In the genomic region with DNA sequence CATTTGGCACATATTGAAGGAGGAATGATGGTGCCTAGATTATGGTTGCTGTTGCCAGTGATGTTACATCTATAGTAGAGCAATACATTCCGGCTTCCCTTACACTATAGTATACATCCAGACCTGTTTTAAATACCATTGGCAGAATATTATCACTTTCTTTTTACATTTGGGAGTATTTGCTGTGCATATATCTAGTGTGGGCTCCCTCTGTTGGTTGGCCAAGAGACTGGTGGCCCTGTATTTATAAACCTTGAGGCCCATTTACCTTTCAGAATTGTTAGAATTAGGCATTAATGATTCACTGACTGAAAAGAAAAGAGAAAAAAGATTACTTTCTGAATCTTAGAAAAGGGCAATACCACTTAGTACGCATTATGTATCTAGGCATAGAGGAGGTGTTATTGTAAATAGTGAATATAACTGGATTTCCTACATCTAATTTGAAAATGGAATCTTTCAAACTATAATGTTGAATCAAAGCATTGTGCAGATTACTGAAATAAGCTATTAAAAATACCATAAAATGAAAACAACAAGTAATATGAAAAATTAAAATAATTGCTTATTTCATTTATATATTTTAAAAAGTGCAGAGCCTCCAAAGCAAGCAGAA, we compare ENCODE assay signal across 8 cellular contexts.
DNase-seq lines count a peak whose midpoint lies in the region; ATAC-seq and TF ChIP-seq lines count a peak whose summit lies in the region.

No MANE protein-coding gene starts in this region.

- H3K9me3 ChIP-seq in BE2C (no peaks in the 10 kb centered on the region; the same call in 1 of the 2 replicates), spleen (no peaks in the 10 kb centered on the region)

- TF ChIP-seq CTCF in BE2C (IDR thresholded peaks at IDR 0.05; ENCODE audit: low read depth, low read length) (peak; percentile 77), epithelial cell of esophagus (IDR thresholded peaks at IDR 0.05; ENCODE audit: insufficient read depth, low read depth, low read length, missing control alignments) (peak; percentile 85), spleen (IDR thresholded peaks at IDR 0.05 in 8 of 11, conservative IDR thresholded peaks at IDR 0.05 in 3 of 11) (peak in 7 of 11 experiments; percentile 33 to 50 (median 39)), mesothelial cell of epicardium (IDR thresholded peaks at IDR 0.05; ENCODE audit: unreplicated experiment) (no peak)

- H3K36me3 ChIP-seq in BE2C (no peaks in the 10 kb centered on the region), spleen (no peaks in the 10 kb centered on the region)

- H3K36me3 Mint-ChIP-seq in mesothelial cell of epicardium: no peaks in the 10 kb centered on the region

- peak; percentile 64 for ATAC-seq in GM19397 (IDR thresholded peaks at IDR 0.05; ENCODE audit: unreplicated experiment)

- intact Hi-C loops in spleen (cut with DNase I; ENCODE audit: low total_unique reads): no loop called here

- H3K4me1 ChIP-seq in BE2C (0 out of 2 replicates have a peak, but pooled peaks cover 2% of the 10 kb centered on the region), spleen (no peaks in the 10 kb centered on the region)

- WGBS in spleen, 5 donors: 82 to 92% (median 86%) methylated on average over 2 of the region's 2 CpGs

- no peak for TF ChIP-seq POLR2A in spleen (IDR thresholded peaks at IDR 0.05)

- no peak overlapping the region for H3K27ac Mint-ChIP-seq in mesothelial cell of epicardium

- peaks cover 6% of the 10 kb centered on the region for H3K4me1 Mint-ChIP-seq in mesothelial cell of epicardium

- H3K4me3 ChIP-seq in BE2C (ENCODE audit: low read depth, low read length) (no peak overlapping the region), epithelial cell of esophagus (ENCODE audit: low read length) (no peak overlapping the region), spleen (no peak overlapping the region)

- H3K27me3 ChIP-seq in BE2C (no peaks in the 10 kb centered on the region), spleen (replicated peaks in 1 of 7) (no peaks in the 10 kb centered on the region)

- no peaks in the 10 kb centered on the region for H3K9me3 Mint-ChIP-seq in mesothelial cell of epicardium

- DNase-seq in BE2C (peak; percentile 30), M059J (ENCODE audit: low read depth) (peak; percentile 14), epithelial cell of esophagus (ENCODE audit: low read depth) (peak; percentile 48), spleen (no peak), foreskin melanocyte (no peak), DMS114 treated with DMSO at 0.1 percent for 48 hours (lab: John Stamatoyannopoulos, UW; ENCODE audit: unreplicated experiment) (no peak), mesothelial cell of epicardium (ENCODE audit: low spot score in 2 of 2, unreplicated experiment in 2 of 2) (no peak)

- no peak overlapping the region for H3K4me3 Mint-ChIP-seq in mesothelial cell of epicardium

- H3K27ac ChIP-seq in spleen: no peak overlapping the region

- no peaks in the 10 kb centered on the region for H3K27me3 Mint-ChIP-seq in mesothelial cell of epicardium (ENCODE audit: low read depth)

Comparison
In these comparisons a context has a peak if more than half of its experiments do, and no peak if none do; other contexts are left out.
1. DNase-seq: peak in BE2C (single experiment), M059J (single experiment) and epithelial cell of esophagus (single experiment); none in spleen (single experiment), foreskin melanocyte (single experiment), DMS114 treated with DMSO at 0.1 percent for 48 hours (single experiment) and mesothelial cell of epicardium (0 of 2).